In genomic region chr2:155703048-155703447, GRCh38 we compare ENCODE assay signal across 34 cellular contexts.
"Had no signal": no experiment of that assay in that cellular context is flagged by ENCODE, and none has a peak within 500 bp of the region (broad histone marks: within the 10 kb centered on the region; RNA-seq: fewer than 3 reads in every experiment).

No MANE protein-coding gene starts in this region.

- H3K4me3 ChIP-seq: MG63 had no signal

- H3K36me3 ChIP-seq: MG63 had no signal

- H3K27me3 ChIP-seq: MG63 had no signal

- H3K27ac ChIP-seq: KMS-11 had no signal

- H3K4me2 ChIP-seq: KMS-11 had no signal

- H3K9ac ChIP-seq: KMS-11 had no signal

- H3K9me3 ChIP-seq: MG63 had no signal

- DNase-seq: Karpas-422, Kasumi-1, KG1, MG63, MM.1S, MV-4-11, NCI-H1048, NCI-H1092, NCI-H1092 treated with DMSO at 0.1 percent for 48 hours, NCI-H1105, NCI-H1105 treated with DMSO at 0.1 percent for 48 hours, NCI-H1417, NCI-H1417 treated with DMSO at 0.1 percent for 48 hours, NCI-H1436, NCI-H1436 treated with DMSO at 0.1 percent for 48 hours, NCI-H146, NCI-H1694, NCI-H1694 treated with DMSO at 0.1 percent for 48 hours, NCI-H187, NCI-H187 treated with DMSO at 0.1 percent for 48 hours, NCI-H1930, NCI-H2029, NCI-H2029 treated with DMSO at 0.1 percent for 48 hours, NCI-H2081, NCI-H2081 treated with DMSO at 0.1 percent for 48 hours, NCI-H2107, NCI-H2171 treated with DMSO at 0.1 percent for 48 hours, NCI-H2227 treated with DMSO at 0.1 percent for 48 hours, NCI-H226, NCI-H345, NCI-H446, NCI-H446 treated with DMSO at 0.1 percent for 48 hours, NCI-H510A had no signal
